Comparison of ENCODE assay signal across 32 cellular contexts in the genomic region with DNA sequence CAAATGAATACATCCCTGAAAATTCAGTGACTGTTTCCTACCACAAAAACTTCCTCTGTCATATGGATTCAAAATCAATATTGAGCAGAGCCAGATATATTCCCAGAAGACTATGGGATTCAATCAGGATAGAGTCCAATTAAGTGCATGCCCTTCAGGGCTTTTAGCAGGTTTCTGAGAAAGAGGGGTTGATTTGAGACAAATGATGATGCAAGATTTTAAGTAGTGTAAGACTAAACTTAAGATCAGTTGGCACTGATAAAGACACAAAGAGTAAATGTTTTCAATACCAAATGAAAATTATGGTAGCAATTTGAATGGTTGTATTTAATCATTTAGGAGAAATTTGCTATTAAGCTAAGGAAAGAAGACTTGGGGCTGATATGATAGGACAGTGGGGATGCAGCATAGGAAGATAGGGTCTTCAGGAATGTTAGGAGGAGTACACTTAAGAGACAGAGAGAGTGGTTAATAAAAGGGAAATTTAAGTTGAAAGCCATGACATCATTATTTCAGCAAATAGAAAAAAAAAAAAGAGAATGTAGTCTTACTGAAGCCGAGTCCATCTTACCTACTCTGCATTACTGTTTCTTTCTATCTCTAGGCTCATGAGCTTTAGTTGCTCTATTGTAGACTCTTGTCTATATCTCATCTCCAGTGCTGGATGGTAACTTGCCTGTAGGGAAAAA. TPM values are rescaled to one million over a fixed set of nuclear protein-coding genes. Genes with fewer than 3 reads are reported as not detected.
"Had no signal": no experiment of that assay in that cellular context is flagged by ENCODE, and none has a peak within 500 bp of the region (broad histone marks: within the 10 kb centered on the region; RNA-seq: fewer than 3 reads in every experiment).

No MANE protein-coding gene starts in this region.

- ATAC-seq: foreskin keratinocyte; gastroesophageal sphincter; heart right ventricle; left cardiac atrium; left lung; mucosa of descending colon; sciatic nerve; stimulated activated effector memory CD8-positive, alpha-beta T cell treated with anti-CD3 and anti-CD28 coated beads, Interleukin-12 subunit alpha, Interleukin-12 subunit beta, amount 100 ng/mL, for 72 hours had no signal

- H3K9me3 ChIP-seq: esophagus muscularis mucosa, gastroesophageal sphincter, heart right ventricle, left lung, mucosa of descending colon, stomach, thyroid gland, vagina had no signal

- H3K4me1 ChIP-seq: esophagus muscularis mucosa, gastroesophageal sphincter, heart right ventricle, left lung, neural progenitor cell, parathyroid adenoma, stomach, thyroid gland, vagina had no signal

- H3K4me1 Mint-ChIP-seq: endodermal cell; mesothelial cell of epicardium; naive B cell; nephron; neural progenitor cell; stimulated activated effector memory CD8-positive, alpha-beta T cell treated with anti-CD3 and anti-CD28 coated beads, Interleukin-12 subunit alpha, Interleukin-12 subunit beta, amount 100 ng/mL, for 72 hours had no signal

- H3K36me3 Mint-ChIP-seq: mesothelial cell of epicardium; naive B cell; neural progenitor cell; stimulated activated effector memory CD8-positive, alpha-beta T cell treated with anti-CD3 and anti-CD28 coated beads, Interleukin-12 subunit alpha, Interleukin-12 subunit beta, amount 100 ng/mL, for 72 hours had no signal

- H3K9me3 Mint-ChIP-seq: dendritic cell treated with granulocyte-macrophage colony-stimulating factor and Interleukin-4, amounts not matched to agents 40 ng/mL and 50 ng/mL, for 4 days; neural progenitor cell; stimulated activated effector memory CD8-positive, alpha-beta T cell treated with anti-CD3 and anti-CD28 coated beads, Interleukin-12 subunit alpha, Interleukin-12 subunit beta, amount 100 ng/mL, for 72 hours had no signal

- H3K27ac Mint-ChIP-seq: dendritic cell treated with granulocyte-macrophage colony-stimulating factor and Interleukin-4, amounts not matched to agents 40 ng/mL and 50 ng/mL, for 4 days; endodermal cell; mesothelial cell of epicardium; naive B cell; neural progenitor cell; progenitor cell of endocrine pancreas; stimulated activated effector memory CD8-positive, alpha-beta T cell treated with anti-CD3 and anti-CD28 coated beads, Interleukin-12 subunit alpha, Interleukin-12 subunit beta, amount 100 ng/mL, for 72 hours had no signal

- DNase-seq: effector CD8-positive, alpha-beta T cell; endodermal cell; foreskin keratinocyte; heart right ventricle; hippocampal formation; left cardiac atrium; left lung; mesenchymal stem cell; mucosa of descending colon; naive B cell; stimulated activated CD4-positive, alpha-beta T cell treated with anti-CD3 and anti-CD28 coated beads, Interleukin-12 subunit alpha, Interleukin-12 subunit beta, amount 100 ng/mL, for 4 hours; stimulated activated CD4-positive, alpha-beta T cell treated with anti-CD3 and anti-CD28 coated beads, Interleukin-1b, Interleukin-23, amount 100 ng/mL, for 48 hours; stimulated activated CD4-positive, alpha-beta T cell treated with anti-CD3 and anti-CD28 coated beads, Interleukin-4, amount 100 ng/mL, for 1 hour; stimulated activated naive CD4-positive, alpha-beta T cell treated with Interleukin-2 at 50 U/mL for 16 hours; stomach; thyroid gland; trophoblast cell had no signal

- H3K4me3 ChIP-seq: esophagus muscularis mucosa, gastroesophageal sphincter, heart right ventricle, left lung, mucosa of descending colon, neural progenitor cell, smooth muscle cell, stomach, thyroid gland, vagina had no signal

- H3K4me2 ChIP-seq: neural progenitor cell, smooth muscle cell had no signal

- H3K4me3 Mint-ChIP-seq: dendritic cell treated with granulocyte-macrophage colony-stimulating factor and Interleukin-4, amounts not matched to agents 40 ng/mL and 50 ng/mL, for 4 days; endodermal cell; mesothelial cell of epicardium; naive B cell; nephron; neural progenitor cell; stimulated activated effector memory CD8-positive, alpha-beta T cell treated with anti-CD3 and anti-CD28 coated beads, Interleukin-12 subunit alpha, Interleukin-12 subunit beta, amount 100 ng/mL, for 72 hours had no signal

- H3K27me3 Mint-ChIP-seq: dendritic cell treated with granulocyte-macrophage colony-stimulating factor and Interleukin-4, amounts not matched to agents 40 ng/mL and 50 ng/mL, for 4 days; progenitor cell of endocrine pancreas had no signal

- H3K27ac ChIP-seq: epithelial cell of prostate, esophagus muscularis mucosa, foreskin keratinocyte, gastroesophageal sphincter, heart right ventricle, left lung, neural progenitor cell, parathyroid adenoma, stomach, thyroid gland, vagina had no signal

- FAIRE-seq: islet of Langerhans had no signal

RNA-seq across cellular contexts. Expression of a gene that starts 32.0 kb away (rescaled TPM):
- total RNA-seq: lung microvascular endothelial cell had no signal
- polyA plus RNA-seq: smooth muscle cell had no signal
